ENCODE assay signal across 8 cellular contexts in genomic region chr13:111216166-111216960, GRCh38.
DNase-seq lines count a peak whose midpoint lies in the region; ATAC-seq and TF ChIP-seq lines count a peak whose summit lies in the region.

No MANE protein-coding gene starts in this region.

- in situ Hi-C loops in transverse colon (cut with MboI; ENCODE audit: low pct_ligation_motif_present in 1 of 4, low pct_unique_long_range_greater_than_20kb in 1 of 4, low sequenced_read_pairs in 3 of 4) = loop anchor here in 1 of 4 donors (25.0 kb wide), 1 partner anchor 304 kb away; the partner anchor contains the start of gene ANKRD10

- no peak overlapping the region for H2BK15ac ChIP-seq in mesendoderm (replicated peaks; ENCODE audit: low read depth)

- ATAC-seq in HG02759 (IDR thresholded peaks at IDR 0.05; ENCODE audit: unreplicated experiment) (peak; percentile 67), GM21786 (IDR thresholded peaks at IDR 0.05; ENCODE audit: unreplicated experiment) (no peak)

- H3K18ac ChIP-seq in mesendoderm (ENCODE audit: low read length) = no peak overlapping the region

- no peaks in the 10 kb centered on the region for H3K27me3 ChIP-seq in mesendoderm (ENCODE audit: insufficient read depth, low read length, poor library complexity)
- no peaks in the 10 kb centered on the region for H3K27me3 ChIP-seq in transverse colon

- no peak overlapping the region for H2BK5ac ChIP-seq in mesendoderm (ENCODE audit: low read length)

- peaks cover 25% of the 10 kb centered on the region for H3K79me1 ChIP-seq in mesendoderm (ENCODE audit: low read length)

- no peak overlapping the region for H2AK5ac ChIP-seq in mesendoderm (ENCODE audit: low read length)

- H3K36me3 ChIP-seq in mesendoderm (ENCODE audit: control insufficient read depth, insufficient read depth, low read length) (no peaks in the 10 kb centered on the region), transverse colon (no peaks in the 10 kb centered on the region)

- no peak for TF ChIP-seq POLR2A in transverse colon (IDR thresholded peaks at IDR 0.05)

- peaks cover 31% of the 10 kb centered on the region for H3K79me2 ChIP-seq in mesendoderm (ENCODE audit: control insufficient read depth, insufficient read depth, low read length)

- intact Hi-C loops in transverse colon (cut with DNase I; ENCODE audit: low total_unique reads) = loop anchor here (10.0 kb wide), 1 partner anchor 62 kb away; no protein-coding TSS in a partner anchor

- H3K56ac ChIP-seq in mesendoderm (ENCODE audit: low read length) = peak overlapping the region; percentile 44

- TF ChIP-seq CTCF in transverse colon (IDR thresholded peaks at IDR 0.05) = peak in 4 of 5 experiments; percentile 28 to 36 (median 33)

- H2BK120ac ChIP-seq in mesendoderm (ENCODE audit: low read depth, low read length) = no peak overlapping the region

- no peak overlapping the region for H3K4me2 ChIP-seq in mesendoderm (ENCODE audit: low read length)

- H3K27ac ChIP-seq in mesendoderm (ENCODE audit: low read depth, low read length) (no peak overlapping the region), transverse colon (no peak overlapping the region)

- H3K9ac ChIP-seq in mesendoderm (ENCODE audit: low read length) = no peak overlapping the region

- H3K23ac ChIP-seq in mesendoderm (ENCODE audit: low read length) = no peak overlapping the region

- H3K4ac ChIP-seq in mesendoderm (ENCODE audit: low read depth, low read length) = no peak overlapping the region

- H4K8ac ChIP-seq in mesendoderm (ENCODE audit: low read depth, low read length) = no peak overlapping the region

- no peak overlapping the region for H3K4me3 ChIP-seq in mesendoderm (ENCODE audit: low read length)
- no peak overlapping the region for H3K4me3 ChIP-seq in transverse colon

- peaks cover 10% of the 10 kb centered on the region for H3K4me1 ChIP-seq in mesendoderm (ENCODE audit: control insufficient read depth, low read depth, low read length)
- peaks cover 0 to 29% (median 4%) of the 10 kb centered on the region in 4 donors for H3K4me1 ChIP-seq in transverse colon

- no peak overlapping the region for H4K5ac ChIP-seq in mesendoderm (ENCODE audit: low read length)

- 100% methylated on average over 1 of the region's 15 CpGs for WGBS in mesendoderm (ENCODE audit: extremely low coverage, insufficient coverage, low lambda C conversion rate)
- WGBS in transverse colon (ENCODE audit: low coverage in 1 of 2), 2 donors = 82% methylated on average over 3 to 15 of the region's 15 CpGs

- no peaks in the 10 kb centered on the region for H3K9me3 ChIP-seq in transverse colon

- DNase-seq in EL = peak; percentile 31
- DNase-seq in SW480 (ENCODE audit: low spot score) = peak; percentile 13
- DNase-seq in cerebellar cortex (ENCODE audit: low spot score) = peak; percentile 72
- peak; percentile 73 for DNase-seq in mesendoderm
- DNase-seq in transverse colon = peak; percentile 38
- DNase-seq in mucosa of gallbladder (ENCODE audit: low spot score) = no peak

- TF ChIP-seq EP300 in transverse colon (IDR thresholded peaks at IDR 0.05; ENCODE audit: low read depth) = no peak
